In genomic region chr20:61991476-61991875, GRCh38 we compare ENCODE assay signal across 24 cellular contexts.
A peak's percentile ranks its signal among the peaks of the same experiment; 100 is the strongest.
DNase-seq lines count a peak whose midpoint lies in the region; ATAC-seq and TF ChIP-seq lines count a peak whose summit lies in the region.
"Had no signal": no experiment of that assay in that cellular context is flagged by ENCODE, and none has a peak within 500 bp of the region (broad histone marks: within the 10 kb centered on the region; RNA-seq: fewer than 3 reads in every experiment).

No MANE protein-coding gene starts in this region.

- peak; percentile 5 for DNase-seq in ACHN
- DNase-seq in M059J (ENCODE audit: low read depth): peak; percentile 18
- no peak for DNase-seq in endothelial cell (ENCODE audit: low spot score)
- peak; percentile 2 for DNase-seq in fibroblast of the aortic adventitia (ENCODE audit: low read depth)
- DNase-seq in retina: no peak
- DNase-seq in SIG-M5 treated with dmso at 0.1 percent for 504 hours (lab: John Stamatoyannopoulos, UW; ENCODE audit: unreplicated experiment): no peak
- DNase-seq: 8988T; CD4-positive, alpha-beta T cell; DMS53; GOT3; Karpas-422; MG63; NCI-H2029; NCI-H446; NCI-H524 treated with DMSO at 0.1 percent for 48 hours; NCI-H774; NK-92 treated with Interleukin-12 subunit alpha and Interleukin-12 subunit beta, amount 100 ng/mL, for 24 hours; PC-3 had no signal

- H3K27ac Mint-ChIP-seq in endothelial cell (ENCODE audit: unreplicated experiment): no peak overlapping the region
- H3K27ac Mint-ChIP-seq: CD4-positive, alpha-beta T cell had no signal

- peaks cover 6% of the 10 kb centered on the region for H3K27me3 Mint-ChIP-seq in endothelial cell (ENCODE audit: unreplicated experiment)
- H3K27me3 Mint-ChIP-seq: CD4-positive, alpha-beta T cell had no signal

- peaks cover 5% of the 10 kb centered on the region for H3K9me3 Mint-ChIP-seq in endothelial cell (ENCODE audit: unreplicated experiment)

- H3K4me3 ChIP-seq in fibroblast of the aortic adventitia (ENCODE audit: low read depth, low read length): no peak overlapping the region
- H3K4me3 ChIP-seq: HAP-1, MG63, SJSA1 had no signal

- peaks cover 87% of the 10 kb centered on the region for H3K36me3 Mint-ChIP-seq in endothelial cell (ENCODE audit: low read depth, unreplicated experiment)

- TF ChIP-seq CTCF in endothelial cell (IDR thresholded peaks at IDR 0.05; ENCODE audit: unreplicated experiment) (no peak), fibroblast of the aortic adventitia (IDR thresholded peaks at IDR 0.05; ENCODE audit: insufficient read depth, low read length) (no peak)

- H3K4me3 Mint-ChIP-seq in endothelial cell (ENCODE audit: unreplicated experiment): peak overlapping the region; percentile 84
- H3K4me3 Mint-ChIP-seq: CD4-positive, alpha-beta T cell had no signal

- in situ Hi-C loops in ACHN (cut with HindIII; ENCODE audit: low pct_ligation_motif_present, low pct_unique_long_range_greater_than_20kb, low sequenced_read_pairs): no loop called here

- ATAC-seq in HG03378 (IDR thresholded peaks at IDR 0.05; ENCODE audit: unreplicated experiment) (no peak), GM19035 (IDR thresholded peaks at IDR 0.05; ENCODE audit: unreplicated experiment) (no peak)
- ATAC-seq: HepG2, PC-3, Right ventricle myocardium inferior had no signal

- H3K4me1 Mint-ChIP-seq in endothelial cell (ENCODE audit: unreplicated experiment): no peaks in the 10 kb centered on the region

Comparison
In these comparisons a context has a peak if more than half of its experiments do, and no peak if none do; other contexts are left out.
1. DNase-seq: peak in ACHN (single experiment), M059J (single experiment) and fibroblast of the aortic adventitia (single experiment); none in endothelial cell (single experiment), retina (single experiment) and SIG-M5 treated with dmso at 0.1 percent for 504 hours (single experiment).